Comparison of ENCODE assay signal across 21 cellular contexts in genomic region chr2:1246239-1246638, GRCh38.
"Had no signal": no experiment of that assay in that cellular context is flagged by ENCODE, and none has a peak within 500 bp of the region (broad histone marks: within the 10 kb centered on the region; RNA-seq: fewer than 3 reads in every experiment).

No MANE protein-coding gene starts in this region.

- H3K4me1 ChIP-seq: esophagus muscularis mucosa, suprapubic skin, tibial nerve had no signal

- H3K4me3 ChIP-seq: esophagus muscularis mucosa, left ventricle myocardium inferior, suprapubic skin, tibial nerve had no signal

- H3K27me3 Mint-ChIP-seq: activated B cell treated with CpG ODN at 0.5 μM for 24 hours; activated naive CD8-positive, alpha-beta T cell treated with anti-CD3 and anti-CD28 coated beads for 36 hours; central memory CD8-positive, alpha-beta T cell; stimulated activated naive CD8-positive, alpha-beta T cell treated with anti-CD3 and anti-CD28 coated beads, Interleukin-15, amount 100 ng/mL, for 72 hours had no signal

- H3K27me3 ChIP-seq: tibial nerve had no signal

- H3K9me3 Mint-ChIP-seq: activated B cell treated with CpG ODN at 0.5 μM for 24 hours; activated naive CD8-positive, alpha-beta T cell treated with anti-CD3 and anti-CD28 coated beads for 36 hours; activated T-cell treated with anti-CD3 and anti-CD28 coated beads, Interleukin-2, amount 50 U/mL, for 4 hours; activated T-helper 2 cell treated with anti-CD3 and anti-CD28 coated beads, Interferon-gamma antibody, Interleukin-2, Interleukin-4, amounts not matched to agents 10 μg/mL and 5 μg/mL and 100 μg/mL, durations not matched to agents 14 hours and 24 hours and 36 hours; central memory CD8-positive, alpha-beta T cell; effector memory CD8-positive, alpha-beta T cell; mesothelial cell of epicardium; naive thymus-derived CD8-positive, alpha-beta T cell; stimulated activated naive CD8-positive, alpha-beta T cell treated with anti-CD3 and anti-CD28 coated beads, Interleukin-15, amount 100 ng/mL, for 72 hours had no signal

- H3K9me3 ChIP-seq: esophagus muscularis mucosa, left ventricle myocardium inferior, suprapubic skin, tibial nerve had no signal

- H3K27ac ChIP-seq: esophagus muscularis mucosa, tibial nerve had no signal

- H3K36me3 ChIP-seq: esophagus muscularis mucosa, left ventricle myocardium inferior, suprapubic skin, tibial nerve had no signal

- H3K4me1 Mint-ChIP-seq: activated naive CD8-positive, alpha-beta T cell treated with anti-CD3 and anti-CD28 coated beads for 36 hours; central memory CD8-positive, alpha-beta T cell; mesothelial cell of epicardium had no signal

- DNase-seq: activated B cell treated with CpG ODN at 0.5 μM for 24 hours; activated CD4-positive, alpha-beta T cell treated with anti-CD3 and anti-CD28 coated beads for 36 hours; activated CD4-positive, alpha-beta T cell treated with anti-CD3 and anti-CD28 coated beads, Interleukin-2, amount 50 U/mL, for 4 hours; activated CD8-positive, alpha-beta memory T cell treated with anti-CD3 and anti-CD28 coated beads, Interleukin-2, amount 50 U/mL, for 48 hours; activated naive CD4-positive, alpha-beta T cell; activated naive CD8-positive, alpha-beta T cell treated with anti-CD3 and anti-CD28 coated beads for 36 hours; activated T-cell treated with anti-CD3 and anti-CD28 coated beads, Interleukin-2, amount 50 U/mL, for 4 hours; effector memory CD8-positive, alpha-beta T cell; hippocampal formation; left ventricle myocardium inferior; naive thymus-derived CD8-positive, alpha-beta T cell; retina; stimulated activated CD4-positive, alpha-beta T cell treated with anti-CD3 and anti-CD28 coated beads, Interleukin-12 subunit alpha, Interleukin-12 subunit beta, amount 100 ng/mL, for 4 hours; stimulated activated naive CD8-positive, alpha-beta T cell treated with anti-CD3 and anti-CD28 coated beads, Interleukin-15, amount 100 ng/mL, for 72 hours; T-helper 9 cell had no signal

- H3K36me3 Mint-ChIP-seq: activated naive CD8-positive, alpha-beta T cell treated with anti-CD3 and anti-CD28 coated beads for 36 hours; mesothelial cell of epicardium had no signal

- H3K27ac Mint-ChIP-seq: activated B cell treated with CpG ODN at 0.5 μM for 24 hours; activated CD4-positive, alpha-beta T cell treated with anti-CD3 and anti-CD28 coated beads for 36 hours; activated naive CD8-positive, alpha-beta T cell treated with anti-CD3 and anti-CD28 coated beads for 36 hours; activated T-helper 2 cell treated with anti-CD3 and anti-CD28 coated beads, Interferon-gamma antibody, Interleukin-2, Interleukin-4, amounts not matched to agents 10 μg/mL and 5 μg/mL and 100 μg/mL, durations not matched to agents 14 hours and 24 hours and 36 hours; effector memory CD8-positive, alpha-beta T cell; mesothelial cell of epicardium; stimulated activated naive CD8-positive, alpha-beta T cell treated with anti-CD3 and anti-CD28 coated beads, Interleukin-15, amount 100 ng/mL, for 72 hours had no signal

- H3K4me3 Mint-ChIP-seq: activated B cell treated with CpG ODN at 0.5 μM for 24 hours; activated CD4-positive, alpha-beta T cell treated with anti-CD3 and anti-CD28 coated beads for 36 hours; activated naive CD8-positive, alpha-beta T cell treated with anti-CD3 and anti-CD28 coated beads for 36 hours; activated T-cell treated with anti-CD3 and anti-CD28 coated beads, Interleukin-2, amount 50 U/mL, for 4 hours; central memory CD8-positive, alpha-beta T cell; effector memory CD8-positive, alpha-beta T cell; mesothelial cell of epicardium; naive thymus-derived CD8-positive, alpha-beta T cell; stimulated activated naive CD8-positive, alpha-beta T cell treated with anti-CD3 and anti-CD28 coated beads, Interleukin-15, amount 100 ng/mL, for 72 hours had no signal
